ENCODE assay signal across 14 cellular contexts in the genomic region with DNA sequence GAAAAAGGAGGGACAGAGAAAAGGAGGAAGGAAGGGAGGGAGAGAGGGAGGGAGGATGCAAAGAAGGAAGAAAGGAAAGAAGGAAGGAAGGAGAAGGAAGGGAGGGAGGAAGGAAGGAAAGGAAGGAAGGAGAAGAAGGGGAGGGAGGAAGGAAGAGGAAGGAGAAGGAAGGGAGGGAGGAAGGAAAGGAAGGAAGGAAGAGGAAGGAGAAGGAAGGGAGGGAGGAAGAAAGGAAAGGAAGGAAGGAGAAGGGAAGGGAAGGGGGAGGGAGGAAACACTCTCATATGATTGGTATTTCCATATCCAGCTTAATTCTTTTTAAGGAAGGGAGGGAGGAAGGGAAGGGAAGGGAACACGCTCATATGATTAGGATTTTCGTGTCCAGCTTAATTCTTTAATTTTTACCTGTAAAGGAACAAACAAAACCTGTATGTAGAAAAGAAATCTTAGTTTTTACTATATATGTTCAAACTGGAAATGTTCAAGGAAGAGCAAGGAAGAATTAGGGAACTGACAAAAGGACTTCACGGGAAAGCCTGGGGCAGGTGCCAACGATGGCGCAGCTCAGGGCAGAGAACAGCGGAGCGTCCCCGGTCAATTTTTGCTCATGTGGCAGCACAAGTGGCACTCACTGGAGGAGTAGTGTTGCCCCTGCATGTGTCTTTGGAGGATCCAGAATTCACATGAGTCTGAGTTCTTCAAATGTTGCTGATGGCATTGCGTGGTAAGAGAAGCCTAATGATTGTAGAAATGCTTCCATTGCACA.
A peak's percentile ranks its signal among the peaks of the same experiment; 100 is the strongest.
DNase-seq lines count a peak whose midpoint lies in the region; TF ChIP-seq lines count a peak whose summit lies in the region.
"Had no signal": no experiment of that assay in that cellular context is flagged by ENCODE, and none has a peak within 500 bp of the region (broad histone marks: within the 10 kb centered on the region; RNA-seq: fewer than 3 reads in every experiment).

No MANE protein-coding gene starts in this region.

- DNase-seq in HFFc6 (no peak), coronary artery (ENCODE audit: low spot score) (no peak), SW 1271 (lab: John Stamatoyannopoulos, UW) (no peak), T1000 (lab: John Stamatoyannopoulos, UW) (no peak), nephron progenitor cell (no peak), islet precursor cell (no peak)
- DNase-seq: activated naive CD4-positive, alpha-beta T cell treated with anti-CD3 and anti-CD28 coated beads, Interleukin-2, amount 10 ng/mL, durations not matched to agents 7 days and 5 days; foreskin keratinocyte; H7; MV-4-11; stimulated activated CD4-positive, alpha-beta T cell treated with anti-CD3 and anti-CD28 coated beads, Interleukin-4, amount 100 ng/mL, for 4 hours; stimulated activated naive CD4-positive, alpha-beta T cell treated with Interleukin-2 at 50 U/mL for 16 hours had no signal

- no peaks in the 10 kb centered on the region for H3K36me3 Mint-ChIP-seq in HFFc6 (ENCODE audit: low read depth)
- no peaks in the 10 kb centered on the region for H3K36me3 Mint-ChIP-seq in nephron progenitor cell (ENCODE audit: low read depth)
- H3K36me3 Mint-ChIP-seq: activated naive CD4-positive, alpha-beta T cell treated with anti-CD3 and anti-CD28 coated beads, Interleukin-2, amount 10 ng/mL, durations not matched to agents 7 days and 5 days had no signal

- H3K27me3 ChIP-seq in mucosa of rectum (ENCODE audit: control insufficient read depth in 2 of 2, insufficient read depth in 2 of 2, low read length in 2 of 2) (no peaks in the 10 kb centered on the region), subcutaneous abdominal adipose tissue (ENCODE audit: control insufficient read depth in 5 of 5, insufficient read depth in 4 of 5, low read length in 5 of 5) (peaks cover 0 to 7% (median 4%) of the 10 kb centered on the region in 5 donors)
- H3K27me3 ChIP-seq: foreskin keratinocyte had no signal

- H3K9me3 ChIP-seq in mucosa of rectum (ENCODE audit: control insufficient read depth in 2 of 2, low read length in 2 of 2) = no peaks in the 10 kb centered on the region
- H3K9me3 ChIP-seq in subcutaneous abdominal adipose tissue (ENCODE audit: control insufficient read depth in 5 of 5, low read length in 5 of 5) = peaks cover 0 to 3% (median 0%) of the 10 kb centered on the region in 5 donors

- H3K4me3 Mint-ChIP-seq in HFFc6 (peak overlapping the region; percentile 74), nephron progenitor cell (no peak overlapping the region)
- H3K4me3 Mint-ChIP-seq: activated naive CD4-positive, alpha-beta T cell treated with anti-CD3 and anti-CD28 coated beads, Interleukin-2, amount 10 ng/mL, durations not matched to agents 7 days and 5 days had no signal

- H3K36me3 ChIP-seq in mucosa of rectum (ENCODE audit: control insufficient read depth in 2 of 2, insufficient read depth in 2 of 2, low read length in 2 of 2) (no peaks in the 10 kb centered on the region), subcutaneous abdominal adipose tissue (ENCODE audit: control insufficient read depth in 5 of 5, insufficient read depth in 5 of 5, low read length in 5 of 5) (no peaks in the 10 kb centered on the region)

- H3K4me1 ChIP-seq in mucosa of rectum (ENCODE audit: control insufficient read depth in 2 of 2, insufficient read depth in 2 of 2, low read length in 2 of 2) (no peaks in the 10 kb centered on the region), subcutaneous abdominal adipose tissue (ENCODE audit: control insufficient read depth in 5 of 5, insufficient read depth in 5 of 5, low read length in 5 of 5) (peaks cover 2 to 12% (median 8%) of the 10 kb centered on the region in 5 donors)

- H3K27me3 Mint-ChIP-seq in HFFc6 (ENCODE audit: insufficient read depth) (peaks cover 15% of the 10 kb centered on the region), nephron progenitor cell (ENCODE audit: low read depth, poor library complexity) (peaks cover 10% of the 10 kb centered on the region)

- peaks cover 17% of the 10 kb centered on the region for H3K4me1 Mint-ChIP-seq in HFFc6 (ENCODE audit: low read depth)
- peaks cover 48% of the 10 kb centered on the region for H3K4me1 Mint-ChIP-seq in nephron progenitor cell
- H3K4me1 Mint-ChIP-seq: activated naive CD4-positive, alpha-beta T cell treated with anti-CD3 and anti-CD28 coated beads, Interleukin-2, amount 10 ng/mL, durations not matched to agents 7 days and 5 days had no signal

- H3K9ac ChIP-seq in mucosa of rectum (ENCODE audit: low read depth in 1 of 2, low read length in 2 of 2) = peak overlapping the region; percentile 24 to 35
- peak overlapping the region in 2 of 5 donors; percentile 44 to 61 for H3K9ac ChIP-seq in subcutaneous abdominal adipose tissue (ENCODE audit: low read length in 5 of 5)

- peak overlapping the region; percentile 54; the same call in 1 of the 2 replicates for H3K27ac Mint-ChIP-seq in HFFc6
- no peak overlapping the region for H3K27ac Mint-ChIP-seq in nephron progenitor cell
- H3K27ac Mint-ChIP-seq: activated naive CD4-positive, alpha-beta T cell treated with anti-CD3 and anti-CD28 coated beads, Interleukin-2, amount 10 ng/mL, durations not matched to agents 7 days and 5 days had no signal

- TF ChIP-seq CTCF in HFFc6 (IDR thresholded peaks at IDR 0.05) (no peak), coronary artery (IDR thresholded peaks at IDR 0.05) (no peak), nephron progenitor cell (IDR thresholded peaks at IDR 0.05) (no peak)

- peak overlapping the region; percentile 55 to 66 for H3K27ac ChIP-seq in coronary artery
- peak overlapping the region in 1 of 2 donors; percentile 46 for H3K27ac ChIP-seq in mucosa of rectum (ENCODE audit: low read depth in 2 of 2, low read length in 2 of 2)
- H3K27ac ChIP-seq in subcutaneous abdominal adipose tissue (ENCODE audit: low read depth, low read length) = peak overlapping the region; percentile 26
- H3K27ac ChIP-seq: foreskin keratinocyte had no signal

- H3K4me3 ChIP-seq in coronary artery (peak overlapping the region; percentile 52), mucosa of rectum (ENCODE audit: low read length in 2 of 2) (peak overlapping the region; percentile 13 to 44), subcutaneous abdominal adipose tissue (ENCODE audit: low read depth in 1 of 5, low read length in 5 of 5) (peak overlapping the region; percentile 40 to 60 (median 47))

- H3K9me3 Mint-ChIP-seq in HFFc6 (no peaks in the 10 kb centered on the region), nephron progenitor cell (no peaks in the 10 kb centered on the region)
- H3K9me3 Mint-ChIP-seq: activated naive CD4-positive, alpha-beta T cell treated with anti-CD3 and anti-CD28 coated beads, Interleukin-2, amount 10 ng/mL, durations not matched to agents 7 days and 5 days had no signal
